Comparison of ENCODE assay signal across 14 cellular contexts in the genomic region with DNA sequence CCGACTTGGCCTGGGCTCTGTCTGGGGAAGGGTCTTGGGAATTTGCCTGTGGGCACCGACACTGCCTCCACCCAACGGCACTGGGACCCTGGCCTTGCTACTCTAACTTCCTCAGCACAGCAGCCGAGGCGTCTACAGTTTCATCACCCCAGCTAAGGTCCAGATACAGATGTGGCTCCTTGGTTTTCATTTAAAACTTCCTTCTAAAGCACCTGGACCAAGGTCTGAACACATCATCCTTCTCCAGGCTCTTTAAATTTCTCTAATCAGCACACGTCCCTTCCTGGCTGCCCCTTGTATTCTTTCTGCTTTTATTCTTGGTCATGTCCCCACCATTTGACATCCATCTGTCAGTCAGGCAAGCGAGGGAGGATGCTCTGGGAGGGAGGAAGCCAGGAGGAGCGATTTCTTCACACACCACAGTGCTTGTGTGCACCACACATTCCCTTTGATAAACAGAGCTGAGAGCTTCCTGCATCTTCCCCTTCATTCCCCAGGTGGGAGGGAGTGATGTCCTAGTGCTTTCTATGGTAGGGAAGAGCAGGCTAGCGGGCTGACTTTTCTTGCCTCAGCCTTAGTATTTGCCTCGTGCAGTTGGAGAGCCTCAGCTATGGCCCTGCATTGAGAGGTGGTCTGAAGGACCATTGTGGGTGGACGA. TPM values are rescaled to one million over a fixed set of nuclear protein-coding genes. Genes with fewer than 3 reads are reported as not detected.
DNase-seq lines count a peak whose midpoint lies in the region; ATAC-seq and TF ChIP-seq lines count a peak whose summit lies in the region.
"Had no signal": no experiment of that assay in that cellular context is flagged by ENCODE, and none has a peak within 500 bp of the region (broad histone marks: within the 10 kb centered on the region; RNA-seq: fewer than 3 reads in every experiment).

No MANE protein-coding gene starts in this region.

- no peak for TF ChIP-seq CTCF in CD14-positive monocyte (IDR thresholded peaks at IDR 0.05)

- no peak for DNase-seq in activated CD4-positive, alpha-beta T cell treated with anti-CD3 and anti-CD28 coated beads for 36 hours
- DNase-seq in activated CD4-positive, alpha-beta T cell treated with anti-CD3 and anti-CD28 coated beads for 1 hour: no peak
- DNase-seq in activated CD8-positive, alpha-beta memory T cell treated with anti-CD3 and anti-CD28 coated beads, Interleukin-2, amount 10 ng/mL, durations not matched to agents 7 days and 5 days: no peak
- DNase-seq in islet precursor cell: peak; percentile 58
- DNase-seq in stimulated activated naive B cell treated with anti-CD40 and anti-IgM and Interleukin-4, amounts not matched to agents 10 μg/mL and 1 μg/mL and 100 μg/mL, for 72 hours: no peak
- no peak for DNase-seq in CD14-positive monocyte (ENCODE audit: low spot score)
- DNase-seq in anterior cingulate cortex (lab: John Stamatoyannopoulos, UW): no peak
- DNase-seq: activated gamma-delta T cell treated with Interleukin-2 at 50 U/mL for 16 hours, DMS153, HCEC 1CT, mucosa of descending colon, NCI-H2029 treated with DMSO at 0.1 percent for 48 hours, T-helper 9 cell had no signal

- CTCF ChIA-PET in activated CD4-positive, alpha-beta T cell treated with anti-CD3 and anti-CD28 coated beads for 36 hours (lab: Charles Lee): interaction anchor here (0.5 to 5.6 kb wide), 22 partner anchors 9 to 201 kb away, joined by 3 to 72 read pairs (median 5); no protein-coding TSS in a partner anchor
- CTCF ChIA-PET in activated CD8-positive, alpha-beta memory T cell treated with anti-CD3 and anti-CD28 coated beads, Interleukin-2, amount 10 ng/mL, durations not matched to agents 7 days and 5 days (lab: Charles Lee): interaction anchor here (0.8 to 4.5 kb wide), 15 partner anchors 10 to 473 kb away, joined by 3 to 38 read pairs (median 4); a partner anchor contains a TSS

- H3K27me3 Mint-ChIP-seq in activated CD4-positive, alpha-beta T cell treated with anti-CD3 and anti-CD28 coated beads for 36 hours: no peaks in the 10 kb centered on the region
- no peaks in the 10 kb centered on the region for H3K27me3 Mint-ChIP-seq in activated CD8-positive, alpha-beta memory T cell treated with anti-CD3 and anti-CD28 coated beads, Interleukin-2, amount 10 ng/mL, durations not matched to agents 7 days and 5 days
- H3K27me3 Mint-ChIP-seq in stimulated activated naive B cell treated with anti-CD40 and anti-IgM and Interleukin-4, amounts not matched to agents 10 μg/mL and 1 μg/mL and 100 μg/mL, for 72 hours: no peaks in the 10 kb centered on the region
- H3K27me3 Mint-ChIP-seq in CD14-positive monocyte (ENCODE audit: low read depth in 3 of 3): peaks cover 21 to 37% (median 30%) of the 10 kb centered on the region in 3 donors

- H3K36me3 Mint-ChIP-seq in activated CD4-positive, alpha-beta T cell treated with anti-CD3 and anti-CD28 coated beads for 36 hours (ENCODE audit: low read depth): peaks cover 83% of the 10 kb centered on the region
- peaks cover 74% of the 10 kb centered on the region for H3K36me3 Mint-ChIP-seq in activated CD8-positive, alpha-beta memory T cell treated with anti-CD3 and anti-CD28 coated beads, Interleukin-2, amount 10 ng/mL, durations not matched to agents 7 days and 5 days
- H3K36me3 Mint-ChIP-seq in stimulated activated naive B cell treated with anti-CD40 and anti-IgM and Interleukin-4, amounts not matched to agents 10 μg/mL and 1 μg/mL and 100 μg/mL, for 72 hours: peaks cover 47 to 78% of the 10 kb centered on the region in 2 donors
- peaks cover 0 to 4% of the 10 kb centered on the region in 2 donors for H3K36me3 Mint-ChIP-seq in CD14-positive monocyte

- peak overlapping the region; percentile 93 for H3K27ac Mint-ChIP-seq in activated CD4-positive, alpha-beta T cell treated with anti-CD3 and anti-CD28 coated beads for 36 hours
- H3K27ac Mint-ChIP-seq in activated CD8-positive, alpha-beta memory T cell treated with anti-CD3 and anti-CD28 coated beads, Interleukin-2, amount 10 ng/mL, durations not matched to agents 7 days and 5 days: peak overlapping the region; percentile 13
- peak overlapping the region; percentile 47 for H3K27ac Mint-ChIP-seq in stimulated activated naive B cell treated with anti-CD40 and anti-IgM and Interleukin-4, amounts not matched to agents 10 μg/mL and 1 μg/mL and 100 μg/mL, for 72 hours
- no peak overlapping the region for H3K27ac Mint-ChIP-seq in CD14-positive monocyte

- no peak for ATAC-seq in activated CD4-positive, alpha-beta T cell treated with anti-CD3 and anti-CD28 coated beads for 36 hours
- no peak for ATAC-seq in activated CD8-positive, alpha-beta memory T cell treated with anti-CD3 and anti-CD28 coated beads, Interleukin-2, amount 10 ng/mL, durations not matched to agents 7 days and 5 days
- no peak for ATAC-seq in stimulated activated naive B cell treated with anti-CD40 and anti-IgM and Interleukin-4, amounts not matched to agents 10 μg/mL and 1 μg/mL and 100 μg/mL, for 72 hours (replicated peaks)
- no peak for ATAC-seq in HG03521 (IDR thresholded peaks at IDR 0.05; ENCODE audit: unreplicated experiment)
- ATAC-seq: mucosa of descending colon had no signal

- H3K4me3 Mint-ChIP-seq in activated CD4-positive, alpha-beta T cell treated with anti-CD3 and anti-CD28 coated beads for 36 hours: peak overlapping the region; percentile 76
- H3K4me3 Mint-ChIP-seq in activated CD8-positive, alpha-beta memory T cell treated with anti-CD3 and anti-CD28 coated beads, Interleukin-2, amount 10 ng/mL, durations not matched to agents 7 days and 5 days: no peak overlapping the region
- no peak overlapping the region for H3K4me3 Mint-ChIP-seq in stimulated activated naive B cell treated with anti-CD40 and anti-IgM and Interleukin-4, amounts not matched to agents 10 μg/mL and 1 μg/mL and 100 μg/mL, for 72 hours
- H3K4me3 Mint-ChIP-seq in CD14-positive monocyte: peak overlapping the region in 1 of 2 donors; percentile 13

- H3K9me3 Mint-ChIP-seq in activated CD4-positive, alpha-beta T cell treated with anti-CD3 and anti-CD28 coated beads for 36 hours (ENCODE audit: low read depth): peaks cover 3% of the 10 kb centered on the region
- H3K9me3 Mint-ChIP-seq in activated CD8-positive, alpha-beta memory T cell treated with anti-CD3 and anti-CD28 coated beads, Interleukin-2, amount 10 ng/mL, durations not matched to agents 7 days and 5 days (ENCODE audit: low read depth): peaks cover 4% of the 10 kb centered on the region
- H3K9me3 Mint-ChIP-seq in stimulated activated naive B cell treated with anti-CD40 and anti-IgM and Interleukin-4, amounts not matched to agents 10 μg/mL and 1 μg/mL and 100 μg/mL, for 72 hours: peaks cover 4 to 7% of the 10 kb centered on the region in 2 donors
- H3K9me3 Mint-ChIP-seq in CD14-positive monocyte: peaks cover 0 to 6% (median 0%) of the 10 kb centered on the region in 7 donors

- POLR2A ChIA-PET in activated CD4-positive, alpha-beta T cell treated with anti-CD3 and anti-CD28 coated beads for 36 hours (lab: Charles Lee): interaction anchor here (0.6 to 3.6 kb wide), 9 partner anchors 9 to 210 kb away, joined by 3 to 33 read pairs (median 4); no protein-coding TSS in a partner anchor

- intact Hi-C loops in activated CD4-positive, alpha-beta T cell treated with anti-CD3 and anti-CD28 coated beads for 36 hours (cut with DNase I, micrococcal nuclease): loop anchor here in 1 of 2 experiments (10.0 kb wide), 1 partner anchor 1493 kb away; no protein-coding TSS in a partner anchor
- intact Hi-C loops in CD14-positive monocyte (cut with micrococcal nuclease): no loop called here

- peaks cover 94% of the 10 kb centered on the region for H3K4me1 Mint-ChIP-seq in activated CD4-positive, alpha-beta T cell treated with anti-CD3 and anti-CD28 coated beads for 36 hours
- H3K4me1 Mint-ChIP-seq in activated CD8-positive, alpha-beta memory T cell treated with anti-CD3 and anti-CD28 coated beads, Interleukin-2, amount 10 ng/mL, durations not matched to agents 7 days and 5 days: peaks cover 85% of the 10 kb centered on the region
- H3K4me1 Mint-ChIP-seq in stimulated activated naive B cell treated with anti-CD40 and anti-IgM and Interleukin-4, amounts not matched to agents 10 μg/mL and 1 μg/mL and 100 μg/mL, for 72 hours: peaks cover 65 to 86% of the 10 kb centered on the region in 2 donors
- H3K4me1 Mint-ChIP-seq in CD14-positive monocyte: peaks cover 4% of the 10 kb centered on the region

RNA-seq across cellular contexts. Expression of a gene that starts 6.9 kb away (rescaled TPM):
- 100 to 1,000 TPM in 1 of 2 experiments, 10 to 100 TPM in 1; 89.6 to 108 TPM for total RNA-seq in activated CD4-positive, alpha-beta T cell treated with anti-CD3 and anti-CD28 coated beads for 36 hours
- total RNA-seq in activated CD8-positive, alpha-beta memory T cell treated with anti-CD3 and anti-CD28 coated beads, Interleukin-2, amount 10 ng/mL, durations not matched to agents 7 days and 5 days: 10 to 100 TPM; 68.5 to 71.5 TPM
- polyA plus RNA-seq in CD14-positive monocyte: under 1 TPM; 0.42 to 0.76 TPM

Comparison
In these comparisons a context has a peak if more than half of its experiments do, and no peak if none do; other contexts are left out.
1. H3K27ac Mint-ChIP-seq: peak in activated CD4-positive, alpha-beta T cell treated with anti-CD3 and anti-CD28 coated beads for 36 hours (single experiment), activated CD8-positive, alpha-beta memory T cell treated with anti-CD3 and anti-CD28 coated beads, Interleukin-2, amount 10 ng/mL, durations not matched to agents 7 days and 5 days (single experiment) and stimulated activated naive B cell treated with anti-CD40 and anti-IgM and Interleukin-4, amounts not matched to agents 10 μg/mL and 1 μg/mL and 100 μg/mL, for 72 hours (single experiment); none in CD14-positive monocyte (0 of 7).